Comparison of ENCODE assay signal across 1 cellular context in the genomic region with DNA sequence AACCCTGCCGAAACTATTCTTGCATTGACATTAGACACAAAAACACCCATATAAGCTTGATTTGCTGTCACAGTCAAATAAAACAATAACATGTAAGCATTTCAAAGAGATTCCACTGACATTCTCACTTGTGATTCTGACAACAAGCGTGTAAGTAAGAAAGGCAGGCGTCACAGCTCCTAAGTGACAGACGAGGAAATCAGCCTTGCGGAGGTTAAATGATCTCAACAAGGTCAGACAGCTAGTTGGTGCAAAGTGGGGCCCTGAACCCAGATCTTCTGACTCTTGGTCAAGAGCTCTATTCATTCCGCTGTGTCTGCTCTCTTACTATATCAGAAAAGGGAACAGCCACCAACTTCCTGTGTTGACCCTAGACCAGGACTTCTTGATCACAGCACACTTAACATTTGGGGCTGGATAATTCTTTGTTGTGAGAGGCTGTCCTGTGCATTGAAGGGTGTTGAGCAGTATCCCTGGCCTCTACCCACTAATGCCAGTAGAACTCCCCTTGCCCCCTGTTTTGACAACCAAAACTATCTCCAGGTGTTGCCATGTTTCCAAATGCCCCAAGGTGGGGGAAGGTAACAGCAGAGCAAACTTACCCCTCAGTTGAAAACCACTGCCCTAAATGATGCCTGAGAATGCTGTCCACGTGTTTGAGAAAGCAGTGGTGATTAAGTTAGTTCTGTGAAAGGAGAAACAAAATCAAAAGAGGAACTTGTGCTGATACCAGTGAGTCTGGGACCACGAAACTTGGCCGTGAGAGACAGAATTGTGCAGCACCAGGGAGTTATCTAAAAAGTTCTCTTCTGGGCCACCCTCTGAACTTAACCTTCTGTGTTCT.
TF ChIP-seq lines count a peak whose summit lies in the region.

No MANE protein-coding gene starts in this region.

TF ChIP-seq in GM23338, 12 proteins besides CTCF, POLR2A, EP300 and RAD21 (continued from another document):
- TF ChIP-seq, protein P1, sequence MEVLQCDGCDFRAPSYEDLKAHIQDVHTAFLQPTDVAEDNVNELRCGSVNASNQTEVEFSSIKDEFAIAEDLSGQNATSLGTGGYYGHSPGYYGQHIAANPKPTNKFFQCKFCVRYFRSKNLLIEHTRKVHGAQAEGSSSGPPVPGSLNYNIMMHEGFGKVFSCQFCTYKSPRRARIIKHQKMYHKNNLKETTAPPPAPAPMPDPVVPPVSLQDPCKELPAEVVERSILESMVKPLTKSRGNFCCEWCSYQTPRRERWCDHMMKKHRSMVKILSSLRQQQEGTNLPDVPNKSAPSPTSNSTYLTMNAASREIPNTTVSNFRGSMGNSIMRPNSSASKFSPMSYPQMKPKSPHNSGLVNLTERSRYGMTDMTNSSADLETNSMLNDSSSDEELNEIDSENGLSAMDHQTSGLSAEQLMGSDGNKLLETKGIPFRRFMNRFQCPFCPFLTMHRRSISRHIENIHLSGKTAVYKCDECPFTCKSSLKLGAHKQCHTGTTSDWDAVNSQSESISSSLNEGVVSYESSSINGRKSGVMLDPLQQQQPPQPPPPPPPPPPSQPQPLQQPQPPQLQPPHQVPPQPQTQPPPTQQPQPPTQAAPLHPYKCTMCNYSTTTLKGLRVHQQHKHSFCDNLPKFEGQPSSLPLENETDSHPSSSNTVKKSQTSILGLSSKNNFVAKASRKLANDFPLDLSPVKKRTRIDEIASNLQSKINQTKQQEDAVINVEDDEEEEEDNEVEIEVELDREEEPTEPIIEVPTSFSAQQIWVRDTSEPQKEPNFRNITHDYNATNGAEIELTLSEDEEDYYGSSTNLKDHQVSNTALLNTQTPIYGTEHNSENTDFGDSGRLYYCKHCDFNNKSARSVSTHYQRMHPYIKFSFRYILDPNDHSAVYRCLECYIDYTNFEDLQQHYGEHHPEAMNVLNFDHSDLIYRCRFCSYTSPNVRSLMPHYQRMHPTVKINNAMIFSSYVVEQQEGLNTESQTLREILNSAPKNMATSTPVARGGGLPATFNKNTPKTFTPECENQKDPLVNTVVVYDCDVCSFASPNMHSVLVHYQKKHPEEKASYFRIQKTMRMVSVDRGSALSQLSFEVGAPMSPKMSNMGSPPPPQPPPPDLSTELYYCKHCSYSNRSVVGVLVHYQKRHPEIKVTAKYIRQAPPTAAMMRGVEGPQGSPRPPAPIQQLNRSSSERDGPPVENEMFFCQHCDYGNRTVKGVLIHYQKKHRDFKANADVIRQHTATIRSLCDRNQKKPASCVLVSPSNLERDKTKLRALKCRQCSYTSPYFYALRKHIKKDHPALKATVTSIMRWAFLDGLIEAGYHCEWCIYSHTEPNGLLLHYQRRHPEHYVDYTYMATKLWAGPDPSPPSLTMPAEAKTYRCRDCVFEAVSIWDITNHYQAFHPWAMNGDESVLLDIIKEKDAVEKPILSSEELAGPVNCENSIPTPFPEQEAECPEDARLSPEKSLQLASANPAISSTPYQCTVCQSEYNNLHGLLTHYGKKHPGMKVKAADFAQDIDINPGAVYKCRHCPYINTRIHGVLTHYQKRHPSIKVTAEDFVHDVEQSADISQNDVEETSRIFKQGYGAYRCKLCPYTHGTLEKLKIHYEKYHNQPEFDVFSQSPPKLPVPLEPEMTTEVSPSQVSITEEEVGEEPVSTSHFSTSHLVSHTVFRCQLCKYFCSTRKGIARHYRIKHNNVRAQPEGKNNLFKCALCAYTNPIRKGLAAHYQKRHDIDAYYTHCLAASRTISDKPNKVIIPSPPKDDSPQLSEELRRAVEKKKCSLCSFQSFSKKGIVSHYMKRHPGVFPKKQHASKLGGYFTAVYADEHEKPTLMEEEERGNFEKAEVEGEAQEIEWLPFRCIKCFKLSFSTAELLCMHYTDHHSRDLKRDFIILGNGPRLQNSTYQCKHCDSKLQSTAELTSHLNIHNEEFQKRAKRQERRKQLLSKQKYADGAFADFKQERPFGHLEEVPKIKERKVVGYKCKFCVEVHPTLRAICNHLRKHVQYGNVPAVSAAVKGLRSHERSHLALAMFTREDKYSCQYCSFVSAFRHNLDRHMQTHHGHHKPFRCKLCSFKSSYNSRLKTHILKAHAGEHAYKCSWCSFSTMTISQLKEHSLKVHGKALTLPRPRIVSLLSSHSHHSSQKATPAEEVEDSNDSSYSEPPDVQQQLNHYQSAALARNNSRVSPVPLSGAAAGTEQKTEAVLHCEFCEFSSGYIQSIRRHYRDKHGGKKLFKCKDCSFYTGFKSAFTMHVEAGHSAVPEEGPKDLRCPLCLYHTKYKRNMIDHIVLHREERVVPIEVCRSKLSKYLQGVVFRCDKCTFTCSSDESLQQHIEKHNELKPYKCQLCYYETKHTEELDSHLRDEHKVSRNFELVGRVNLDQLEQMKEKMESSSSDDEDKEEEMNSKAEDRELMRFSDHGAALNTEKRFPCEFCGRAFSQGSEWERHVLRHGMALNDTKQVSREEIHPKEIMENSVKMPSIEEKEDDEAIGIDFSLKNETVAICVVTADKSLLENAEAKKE (CRISPR knock-in tag; IDR thresholded peaks at IDR 0.05): no peak
- TF ChIP-seq, protein P2, sequence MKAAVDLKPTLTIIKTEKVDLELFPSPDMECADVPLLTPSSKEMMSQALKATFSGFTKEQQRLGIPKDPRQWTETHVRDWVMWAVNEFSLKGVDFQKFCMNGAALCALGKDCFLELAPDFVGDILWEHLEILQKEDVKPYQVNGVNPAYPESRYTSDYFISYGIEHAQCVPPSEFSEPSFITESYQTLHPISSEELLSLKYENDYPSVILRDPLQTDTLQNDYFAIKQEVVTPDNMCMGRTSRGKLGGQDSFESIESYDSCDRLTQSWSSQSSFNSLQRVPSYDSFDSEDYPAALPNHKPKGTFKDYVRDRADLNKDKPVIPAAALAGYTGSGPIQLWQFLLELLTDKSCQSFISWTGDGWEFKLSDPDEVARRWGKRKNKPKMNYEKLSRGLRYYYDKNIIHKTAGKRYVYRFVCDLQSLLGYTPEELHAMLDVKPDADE (IDR thresholded peaks at IDR 0.05): no peak
- no peak for TF ChIP-seq ZNF331 (CRISPR knock-in tag; IDR thresholded peaks at IDR 0.05; ENCODE audit: low read depth)
